ENCODE assay signal across 29 cellular contexts in the genomic region with DNA sequence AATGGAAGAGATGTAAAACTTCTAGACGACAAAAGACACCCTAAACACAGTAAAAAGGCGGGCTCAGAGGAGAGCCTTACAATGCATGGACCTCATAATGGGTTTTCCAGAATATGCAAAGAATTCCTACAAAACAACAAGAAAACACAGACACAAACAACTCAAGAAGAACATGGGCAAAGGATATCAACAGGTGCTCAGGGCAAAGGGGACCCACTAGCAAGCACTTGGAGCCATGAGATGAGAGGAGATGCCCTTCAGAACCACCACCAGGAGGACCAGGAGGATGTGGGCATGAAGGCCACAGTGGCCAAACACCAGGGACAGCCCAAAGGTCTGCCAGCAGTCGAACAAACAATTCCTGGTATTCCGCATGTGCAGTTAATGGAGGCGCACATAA. TPM values are rescaled to one million over a fixed set of nuclear protein-coding genes. Genes with fewer than 3 reads are reported as not detected.
"Had no signal": no experiment of that assay in that cellular context is flagged by ENCODE, and none has a peak within 500 bp of the region (broad histone marks: within the 10 kb centered on the region; RNA-seq: fewer than 3 reads in every experiment).

No MANE protein-coding gene starts in this region.

- H3K27ac ChIP-seq: adrenal gland, breast epithelium, cardiac muscle cell, coronary artery, dorsolateral prefrontal cortex had no signal

- DNase-seq: activated CD4-positive, alpha-beta memory T cell treated with anti-CD3 and anti-CD28 coated beads, Interleukin-2, amount 10 ng/mL, durations not matched to agents 7 days and 5 days; activated CD4-positive, alpha-beta T cell treated with anti-CD3 and anti-CD28 coated beads for 1 hour; activated CD4-positive, alpha-beta T cell treated with anti-CD3 and anti-CD28 coated beads for 4 hours; activated CD4-positive, alpha-beta T cell treated with anti-CD3 and anti-CD28 coated beads, Interleukin-2, amount 10 ng/mL, durations not matched to agents 7 days and 5 days; activated CD4-positive, alpha-beta T cell treated with anti-CD3 and anti-CD28 coated beads, Interleukin-2, amount 50 U/mL, for 4 hours; activated effector memory CD4-positive, alpha-beta T cell treated with Interleukin-2 at 50 U/mL for 16 hours; activated gamma-delta T cell treated with Interleukin-2 at 50 U/mL for 16 hours; activated naive CD4-positive, alpha-beta T cell treated with Interleukin-2 at 50 U/mL for 16 hours; activated T-cell treated with anti-CD3 and anti-CD28 coated beads, Interleukin-2, amount 50 U/mL, for 4 hours; adrenal gland; amygdala; aorta; central memory CD4-positive, alpha-beta T cell; cerebellar nuclear complex; dorsolateral prefrontal cortex; effector memory CD4-positive, alpha-beta T cell; endodermal cell; foreskin fibroblast; head of caudate nucleus; T-helper 1 cell; T-helper 2 cell had no signal

- H3K4me1 ChIP-seq: adrenal gland, breast epithelium had no signal

- H3K27me3 Mint-ChIP-seq: activated T-helper 17 cell treated with anti-CD3 and anti-CD28 coated beads, Interleukin-2, amount 50 U/mL, for 72 hours; brain had no signal

- H3K4me1 Mint-ChIP-seq: endodermal cell had no signal

- H3K36me3 Mint-ChIP-seq: activated naive CD4-positive, alpha-beta T cell treated with anti-CD3 and anti-CD28 coated beads, Interleukin-2, amount 50 U/mL, for 72 hours had no signal

- H3K9me3 ChIP-seq: adrenal gland, breast epithelium had no signal

- H3K4me3 ChIP-seq: adrenal gland, breast epithelium, cardiac muscle cell, coronary artery, dorsolateral prefrontal cortex had no signal

- H3K27ac Mint-ChIP-seq: activated CD4-positive, alpha-beta memory T cell treated with anti-CD3 and anti-CD28 coated beads, Interleukin-2, amount 10 ng/mL, durations not matched to agents 7 days and 5 days; activated CD4-positive, alpha-beta T cell treated with anti-CD3 and anti-CD28 coated beads, Interleukin-2, amount 10 ng/mL, durations not matched to agents 7 days and 5 days; activated naive CD4-positive, alpha-beta T cell treated with anti-CD3 and anti-CD28 coated beads, Interleukin-2, amount 50 U/mL, for 72 hours; activated T-helper 17 cell treated with anti-CD3 and anti-CD28 coated beads, Interleukin-2, amount 50 U/mL, for 72 hours; dendritic cell treated with granulocyte-macrophage colony-stimulating factor and Interleukin-4, amounts not matched to agents 40 ng/mL and 50 ng/mL, for 4 days; endodermal cell had no signal

- H3K9me3 Mint-ChIP-seq: activated CD4-positive, alpha-beta memory T cell treated with anti-CD3 and anti-CD28 coated beads, Interleukin-2, amount 10 ng/mL, durations not matched to agents 7 days and 5 days; activated CD4-positive, alpha-beta T cell treated with anti-CD3 and anti-CD28 coated beads, Interleukin-2, amount 10 ng/mL, durations not matched to agents 7 days and 5 days; activated naive CD4-positive, alpha-beta T cell treated with anti-CD3 and anti-CD28 coated beads, Interleukin-2, amount 50 U/mL, for 72 hours; activated T-cell treated with anti-CD3 and anti-CD28 coated beads, Interleukin-2, amount 50 U/mL, for 4 hours; activated T-helper 17 cell treated with anti-CD3 and anti-CD28 coated beads, Interleukin-2, amount 50 U/mL, for 72 hours; dendritic cell treated with granulocyte-macrophage colony-stimulating factor and Interleukin-4, amounts not matched to agents 40 ng/mL and 50 ng/mL, for 4 days had no signal

- ATAC-seq: activated naive CD4-positive, alpha-beta T cell treated with anti-CD3 and anti-CD28 coated beads, Interleukin-2, amount 50 U/mL, for 72 hours; activated T-cell treated with anti-CD3 and anti-CD28 coated beads, Interleukin-2, amount 50 U/mL, for 4 hours; activated T-helper 17 cell treated with anti-CD3 and anti-CD28 coated beads, Interleukin-2, amount 50 U/mL, for 72 hours; esophagus mucosa had no signal

- H3K4me3 Mint-ChIP-seq: activated CD4-positive, alpha-beta memory T cell treated with anti-CD3 and anti-CD28 coated beads, Interleukin-2, amount 10 ng/mL, durations not matched to agents 7 days and 5 days; activated CD4-positive, alpha-beta T cell treated with anti-CD3 and anti-CD28 coated beads, Interleukin-2, amount 10 ng/mL, durations not matched to agents 7 days and 5 days; activated T-cell treated with anti-CD3 and anti-CD28 coated beads, Interleukin-2, amount 50 U/mL, for 4 hours; activated T-helper 17 cell treated with anti-CD3 and anti-CD28 coated beads, Interleukin-2, amount 50 U/mL, for 72 hours; dendritic cell treated with granulocyte-macrophage colony-stimulating factor and Interleukin-4, amounts not matched to agents 40 ng/mL and 50 ng/mL, for 4 days; endodermal cell had no signal

- H3K36me3 ChIP-seq: adrenal gland, breast epithelium, cardiac muscle cell had no signal

RNA-seq across cellular contexts. Expression of a gene that starts 32.3 kb away (rescaled TPM):
- total RNA-seq: activated CD4-positive, alpha-beta memory T cell treated with anti-CD3 and anti-CD28 coated beads, Interleukin-2, amount 10 ng/mL, durations not matched to agents 7 days and 5 days; activated CD4-positive, alpha-beta T cell treated with anti-CD3 and anti-CD28 coated beads, Interleukin-2, amount 10 ng/mL, durations not matched to agents 7 days and 5 days; activated naive CD4-positive, alpha-beta T cell treated with anti-CD3 and anti-CD28 coated beads, Interleukin-2, amount 50 U/mL, for 72 hours; activated T-cell treated with anti-CD3 and anti-CD28 coated beads, Interleukin-2, amount 50 U/mL, for 4 hours; activated T-helper 17 cell treated with anti-CD3 and anti-CD28 coated beads, Interleukin-2, amount 50 U/mL, for 72 hours; cardiac muscle cell; endodermal cell had no signal
